Comparison of ENCODE assay signal across 11 cellular contexts in genomic region chr11:89093806-89094205, GRCh38. TPM values are rescaled to one million over a fixed set of nuclear protein-coding genes. Genes with fewer than 3 reads are reported as not detected.
"Had no signal": no experiment of that assay in that cellular context is flagged by ENCODE, and none has a peak within 500 bp of the region (broad histone marks: within the 10 kb centered on the region; RNA-seq: fewer than 3 reads in every experiment).

No MANE protein-coding gene starts in this region.

RNA-seq across cellular contexts. Expression of gene GRM5, which starts 28.0 kb away (rescaled TPM):
- total RNA-seq: activated naive CD4-positive, alpha-beta T cell treated with anti-CD3 and anti-CD28 coated beads for 36 hours; activated naive CD4-positive, alpha-beta T cell treated with anti-CD3 and anti-CD28 coated beads, Interleukin-2, amount 50 U/mL, for 72 hours; activated naive CD8-positive, alpha-beta T cell treated with anti-CD3 and anti-CD28 coated beads for 36 hours; activated naive CD8-positive, alpha-beta T cell treated with anti-CD3 and anti-CD28 coated beads, Interleukin-2, amount 10 ng/mL, durations not matched to agents 7 days and 5 days; activated T-cell treated with anti-CD3 and anti-CD28 coated beads, Interleukin-2, amount 50 U/mL, for 4 hours; activated T-cell treated with anti-CD3 and anti-CD28 coated beads, Interleukin-2, amount 50 U/mL, for 72 hours; activated T-helper 1 cell treated with anti-CD3 and anti-CD28 coated beads, Interleukin-12 subunit alpha, Interleukin-12 subunit beta, Interleukin-2, Interleukin-4 antibody, amounts not matched to agents 30 ng/mL and 10 ng/mL and 1 ng/mL, durations not matched to agents 14 hours and 24 hours and 36 hours; activated T-helper 17 cell treated with anti-CD3 and anti-CD28 coated beads, Interleukin-2, amount 50 U/mL, for 72 hours; activated T-helper 2 cell treated with anti-CD3 and anti-CD28 coated beads, Interferon-gamma antibody, Interleukin-2, Interleukin-4, amounts not matched to agents 10 μg/mL and 5 μg/mL and 100 μg/mL, durations not matched to agents 14 hours and 24 hours and 36 hours; bronchial epithelial cell had no signal
- polyA plus RNA-seq: cardiac muscle cell had no signal
